In the genomic region with DNA sequence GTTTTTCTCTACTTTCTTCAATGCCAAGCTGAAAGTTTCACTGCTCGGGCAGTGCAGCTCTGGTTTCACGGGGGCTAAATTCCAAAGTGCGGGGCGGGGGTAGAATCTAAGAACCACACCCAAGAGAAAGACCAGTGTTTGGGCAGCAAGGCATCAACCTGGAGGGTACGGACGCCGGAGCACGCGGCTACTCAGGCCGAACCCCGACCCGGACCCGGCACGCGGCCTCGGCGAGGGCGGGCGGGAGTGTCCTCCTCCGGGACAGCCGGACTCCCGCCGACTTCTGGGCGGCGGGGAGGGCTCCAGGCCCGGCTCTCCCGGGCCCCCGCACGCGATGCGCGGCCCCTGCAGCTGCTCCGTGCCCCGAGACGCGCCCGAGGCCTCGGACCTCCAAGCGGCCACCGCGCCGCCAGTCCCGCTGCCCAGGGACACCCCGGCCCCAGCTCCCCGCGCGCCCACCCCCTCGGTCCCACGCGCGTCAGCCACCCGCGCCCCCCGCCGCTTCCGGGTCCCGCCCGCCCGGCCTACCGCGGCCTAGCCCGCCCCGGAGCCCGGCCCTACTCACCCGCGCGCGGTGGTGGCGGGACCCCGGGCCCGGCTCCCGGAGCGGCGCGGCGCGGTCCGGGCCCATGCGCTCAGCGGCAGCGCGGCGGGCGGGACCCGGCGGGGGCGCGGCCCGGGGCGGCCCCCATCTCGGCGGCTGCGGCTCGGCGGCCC, we compare ENCODE assay signal across 1 cellular context.
TF ChIP-seq lines count a peak whose summit lies in the region.

No MANE protein-coding gene starts in this region.

TF ChIP-seq in Ishikawa, 13 proteins besides CTCF, POLR2A, EP300 and RAD21 (continued from another document):
- no peak for TF ChIP-seq REST (IDR thresholded peaks at IDR 0.05; ENCODE audit: low read depth)
- TF ChIP-seq YY1 (IDR thresholded peaks at IDR 0.05; ENCODE audit: low read depth), result no peak
- TF ChIP-seq TEAD4 (IDR thresholded peaks at IDR 0.05), result 0 out of 2 replicates have a peak, but pooled peaks have one; percentile 8
- TF ChIP-seq, protein P1, sequence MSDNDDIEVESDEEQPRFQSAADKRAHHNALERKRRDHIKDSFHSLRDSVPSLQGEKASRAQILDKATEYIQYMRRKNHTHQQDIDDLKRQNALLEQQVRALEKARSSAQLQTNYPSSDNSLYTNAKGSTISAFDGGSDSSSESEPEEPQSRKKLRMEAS (IDR thresholded peaks at IDR 0.05), result peak; percentile 79
- TF ChIP-seq, protein P2, sequence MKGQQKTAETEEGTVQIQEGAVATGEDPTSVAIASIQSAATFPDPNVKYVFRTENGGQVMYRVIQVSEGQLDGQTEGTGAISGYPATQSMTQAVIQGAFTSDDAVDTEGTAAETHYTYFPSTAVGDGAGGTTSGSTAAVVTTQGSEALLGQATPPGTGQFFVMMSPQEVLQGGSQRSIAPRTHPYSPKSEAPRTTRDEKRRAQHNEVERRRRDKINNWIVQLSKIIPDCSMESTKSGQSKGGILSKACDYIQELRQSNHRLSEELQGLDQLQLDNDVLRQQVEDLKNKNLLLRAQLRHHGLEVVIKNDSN (IDR thresholded peaks at IDR 0.05), result no peak
- no peak for TF ChIP-seq CREB1 (IDR thresholded peaks at IDR 0.05; ENCODE audit: low read depth)
- TF ChIP-seq CEBPB (IDR thresholded peaks at IDR 0.05), result no peak
- no peak for TF ChIP-seq FOXM1 (IDR thresholded peaks at IDR 0.05; ENCODE audit: borderline replicate concordance, low read depth)
- no peak for TF ChIP-seq EGR1 (IDR thresholded peaks at IDR 0.05)
- no peak for TF ChIP-seq TCF12 (IDR thresholded peaks at IDR 0.05; ENCODE audit: low read depth)
TF ChIP-seq in Ishikawa: peak in this region for 4.
